ENCODE assay signal across 10 cellular contexts in genomic region chr17:19386276-19386863, GRCh38. TPM values are rescaled to one million over a fixed set of nuclear protein-coding genes. Genes with fewer than 3 reads are reported as not detected.
DNase-seq lines count a peak whose midpoint lies in the region; ATAC-seq, FAIRE-seq and TF ChIP-seq lines count a peak whose summit lies in the region.
"Had no signal": no experiment of that assay in that cellular context is flagged by ENCODE, and none has a peak within 500 bp of the region (broad histone marks: within the 10 kb centered on the region; RNA-seq: fewer than 3 reads in every experiment).

No MANE protein-coding gene starts in this region.

- H3K4me1 ChIP-seq in K562 (replicated peaks in 1 of 2; ENCODE audit: control insufficient read depth in 2 of 2, insufficient read depth in 2 of 2, low read length in 2 of 2) (peaks cover 3 to 27% of the 10 kb centered on the region in 2 experiments; a peak in 4 of 5 replicates), liver (ENCODE audit: control insufficient read depth in 4 of 4, insufficient read depth in 4 of 4, low read length in 3 of 4) (peaks cover 0 to 4% (median 0%) of the 10 kb centered on the region in 4 donors), uterus (peaks cover 30 to 32% of the 10 kb centered on the region in 2 donors), Caco-2 (peaks cover 16% of the 10 kb centered on the region; the same call in 1 of the 2 replicates)

- H3K9me1 ChIP-seq in K562 (ENCODE audit: control insufficient read depth, insufficient read depth, low read length), result no peaks in the 10 kb centered on the region

- 58% methylated on average over 4 of the region's 17 CpGs for WGBS in K562 (ENCODE audit: insufficient coverage, low coverage, missing lambda C conversion rate)
- 55% methylated on average over 17 of the region's 17 CpGs for WGBS in liver

- no peak for TF ChIP-seq CTCF in K562 (IDR thresholded peaks at IDR 0.05 in 2 of 3, conservative IDR thresholded peaks at IDR 0.05 in 1 of 3; ENCODE audit: insufficient read depth in 2 of 3, low read depth in 1 of 3, low read length in 3 of 3)
- no peak for TF ChIP-seq CTCF in liver (IDR thresholded peaks at IDR 0.05; ENCODE audit: low read depth, low read length, missing input control)
- no peak for TF ChIP-seq CTCF in uterus (IDR thresholded peaks at IDR 0.05)
- no peak for TF ChIP-seq CTCF in Caco-2 (IDR thresholded peaks at IDR 0.05; ENCODE audit: insufficient read depth in 1 of 2, low read depth in 1 of 2, low read length in 1 of 2, severe bottlenecking in 1 of 2, unreplicated experiment in 1 of 2)

- ATAC-seq in activated T-cell treated with anti-CD3 and anti-CD28 coated beads, Interleukin-2, amount 50 U/mL, for 72 hours (replicated peaks in 1 of 2), result peak; percentile 43 to 46
- peak; percentile 22; the same call in 1 of the 3 replicates for ATAC-seq in K562

- no peak for TF ChIP-seq EP300 in K562 (IDR thresholded peaks at IDR 0.05; ENCODE audit: low read length)

- H3K27me3 ChIP-seq in K562 (ENCODE audit: control insufficient read depth in 2 of 2, insufficient read depth in 2 of 2, low read length in 2 of 2) (no peaks in the 10 kb centered on the region), liver (ENCODE audit: control insufficient read depth in 4 of 4, insufficient read depth in 4 of 4, low read length in 3 of 4) (no peaks in the 10 kb centered on the region), uterus (no peaks in the 10 kb centered on the region), Caco-2 (replicated peaks; ENCODE audit: control insufficient read depth, insufficient read depth, low read length) (no peaks in the 10 kb centered on the region)

- no peaks in the 10 kb centered on the region for H4K20me1 ChIP-seq in K562 (replicated peaks; ENCODE audit: control insufficient read depth, insufficient read depth, low read length)

- no peak overlapping the region for H3K27ac Mint-ChIP-seq in activated T-cell treated with anti-CD3 and anti-CD28 coated beads, Interleukin-2, amount 50 U/mL, for 72 hours
- no peak overlapping the region for H3K27ac Mint-ChIP-seq in Caco-2 (ENCODE audit: unreplicated experiment)

- H3K9ac ChIP-seq in K562 (ENCODE audit: insufficient read depth in 1 of 2, low read depth in 2 of 2, low read length in 2 of 2), result no peak overlapping the region
- no peak overlapping the region for H3K9ac ChIP-seq in liver (ENCODE audit: low read depth in 1 of 2, low read length in 2 of 2)

- no peak for DNase-seq in activated T-cell treated with anti-CD3 and anti-CD28 coated beads, Interleukin-2, amount 50 U/mL, for 72 hours
- DNase-seq in activated T-cell treated with anti-CD3 and anti-CD28 coated beads, Interleukin-2, amount 50 U/mL, for 48 hours, result no peak
- DNase-seq in K562 (ENCODE audit: extremely low read depth in 1 of 4, low spot score in 3 of 4) (no peak), uterus (peak; percentile 82 to 91), Caco-2 (no peak), NCI-H1105 treated with DMSO at 0.1 percent for 48 hours (lab: John Stamatoyannopoulos, UW) (no peak), GM19240 (ENCODE audit: insufficient read length, low spot score) (no peak)
- DNase-seq: stimulated activated CD4-positive, alpha-beta T cell treated with anti-CD3 and anti-CD28 coated beads, Interleukin-15, amount 100 ng/mL, for 24 hours had no signal

- CTCF ChIA-PET in K562 (lab: Yijun Ruan, JAX; ENCODE audit: low intra/inter-chr PET ratio) (no interaction called here), Caco-2 (lab: Charles Lee) (no interaction called here)

- H3K27ac ChIP-seq in K562 (ENCODE audit: extremely low read depth, low read depth, low read length), result no peak overlapping the region
- H3K27ac ChIP-seq in liver (ENCODE audit: low read depth in 1 of 2, low read length in 2 of 2), result peak overlapping the region; percentile 37 to 63
- H3K27ac ChIP-seq in uterus, result peak overlapping the region; percentile 91 to 97

- H3K36me3 Mint-ChIP-seq in activated T-cell treated with anti-CD3 and anti-CD28 coated beads, Interleukin-2, amount 50 U/mL, for 72 hours (ENCODE audit: insufficient read depth in 2 of 2), result no peaks in the 10 kb centered on the region
- H3K36me3 Mint-ChIP-seq in Caco-2 (ENCODE audit: insufficient read depth, unreplicated experiment), result peaks cover 27% of the 10 kb centered on the region

- intact Hi-C loops in K562 (cut with micrococcal nuclease), result no loop called here
- intact Hi-C loops in uterus (cut with DNase I; ENCODE audit: low total_unique reads), result no loop called here
- intact Hi-C loops in Caco-2 (cut with micrococcal nuclease; ENCODE audit: unreplicated experiment), result no loop called here

- H3K4me2 ChIP-seq in K562 (ENCODE audit: insufficient read depth, low read length), result no peak overlapping the region

- BruUV-seq in K562 (replicated peaks; lab: Mats Ljungman, UMichigan) (no TSS peak), Caco-2 (replicated peaks; lab: Mats Ljungman, UMichigan) (no TSS peak)

- POLR2A ChIA-PET in K562 (lab: Yijun Ruan, JAX) (interaction anchor here (0.6 to 1.9 kb wide), 2 partner anchors 8 to 20 kb away, joined by 4 to 9 read pairs; partner anchors contain the start of gene MAPK7), Caco-2 (lab: Charles Lee) (interaction anchor here (0.6 to 1.4 kb wide), 2 partner anchors 9 to 1071 kb away, joined by 3 to 15 read pairs; partner anchors contain the start of gene MAPK7)

- H2AFZ ChIP-seq in K562 (ENCODE audit: low read depth, low read length), result no peak overlapping the region

- H3K27me3 Mint-ChIP-seq in activated T-cell treated with anti-CD3 and anti-CD28 coated beads, Interleukin-2, amount 50 U/mL, for 72 hours (ENCODE audit: low read depth), result peaks cover 6% of the 10 kb centered on the region
- H3K27me3 Mint-ChIP-seq in Caco-2 (ENCODE audit: insufficient read depth, unreplicated experiment), result no peaks in the 10 kb centered on the region

- no peak for FAIRE-seq in K562 (lab: Jason Lieb, UNC)
- FAIRE-seq: TTC549 had no signal

- H3K4me3 Mint-ChIP-seq in activated T-cell treated with anti-CD3 and anti-CD28 coated beads, Interleukin-2, amount 50 U/mL, for 72 hours, result no peak overlapping the region
- H3K4me3 Mint-ChIP-seq in Caco-2 (ENCODE audit: unreplicated experiment), result no peak overlapping the region

- H3K9me3 Mint-ChIP-seq in activated T-cell treated with anti-CD3 and anti-CD28 coated beads, Interleukin-2, amount 50 U/mL, for 72 hours, result no peaks in the 10 kb centered on the region
- H3K9me3 Mint-ChIP-seq in Caco-2 (ENCODE audit: unreplicated experiment), result no peaks in the 10 kb centered on the region

- TF ChIP-seq POLR2A in K562 (conservative IDR thresholded peaks at IDR 0.05), result no peak
- peak in 1 of 2 donors; percentile 16 for TF ChIP-seq POLR2A in uterus (IDR thresholded peaks at IDR 0.05)

- peaks cover 6% of the 10 kb centered on the region for H3K4me1 Mint-ChIP-seq in activated T-cell treated with anti-CD3 and anti-CD28 coated beads, Interleukin-2, amount 50 U/mL, for 72 hours (ENCODE audit: low read depth)
- H3K4me1 Mint-ChIP-seq in Caco-2 (ENCODE audit: low read depth, unreplicated experiment), result peaks cover 8% of the 10 kb centered on the region

- H3K4me3 ChIP-seq in K562, result no peak overlapping the region
- H3K4me3 ChIP-seq in liver (ENCODE audit: low read depth in 1 of 3, low read length in 3 of 3), result no peak overlapping the region
- H3K4me3 ChIP-seq in uterus, result peak overlapping the region; percentile 15 to 38
- H3K4me3 ChIP-seq in Caco-2 (ENCODE audit: low read depth, low read length), result no peak overlapping the region

- H3K36me3 ChIP-seq in K562 (ENCODE audit: control insufficient read depth, insufficient read depth, low read length) (peaks cover under 1% of the 10 kb centered on the region; the same call in 2 of the 3 replicates), liver (ENCODE audit: control insufficient read depth in 4 of 4, insufficient read depth in 3 of 4, low read depth in 1 of 4, low read length in 3 of 4) (peaks cover 0 to 14% (median 4%) of the 10 kb centered on the region in 4 donors), uterus (no peaks in the 10 kb centered on the region), Caco-2 (ENCODE audit: control insufficient read depth, insufficient read depth, low read length) (peaks cover 5% of the 10 kb centered on the region)

- TF ChIP-seq RAD21 in K562 (CRISPR knock-in tag; conservative IDR thresholded peaks at IDR 0.05 in 1 of 2, IDR thresholded peaks at IDR 0.05 in 1 of 2) (no peak), liver (IDR thresholded peaks at IDR 0.05) (no peak)

- H3K79me2 ChIP-seq in K562 (ENCODE audit: control insufficient read depth, insufficient read depth, low read length), result no peaks in the 10 kb centered on the region

- in situ Hi-C loops in K562 (cut with MboI), result no loop called here

- no peaks in the 10 kb centered on the region for H3K9me3 ChIP-seq in K562 (replicated peaks; ENCODE audit: control insufficient read depth, insufficient read depth, low read depth, low read length)
- H3K9me3 ChIP-seq in liver (ENCODE audit: control insufficient read depth in 4 of 4, low read length in 3 of 4), result no peaks in the 10 kb centered on the region
- no peaks in the 10 kb centered on the region for H3K9me3 ChIP-seq in uterus
- H3K9me3 ChIP-seq in Caco-2, result no peaks in the 10 kb centered on the region

RNA-seq across cellular contexts. Expression of gene MFAP4, which starts 0.6 kb away (rescaled TPM):
- under 1 TPM; 0.44 to 0.82 TPM for total RNA-seq in activated T-cell treated with anti-CD3 and anti-CD28 coated beads, Interleukin-2, amount 50 U/mL, for 72 hours
- not detected in 2 replicates for total RNA-seq in K562 (2011; cell fraction: chromatin; rRNA removed; ENCODE audit: low replicate concordance)
- total RNA-seq in K562 (2011; cell fraction: nucleolus; rRNA removed), result not detected in 2 replicates
- total RNA-seq in K562 (2011; cell fraction: nucleoplasm; rRNA removed), result not detected in 2 replicates
- not detected in 2 replicates for total RNA-seq in K562 (2014; rRNA removed)
- total RNA-seq in K562 (2014; rRNA removed; fragmentation: Illumina TruSeq; extraction: Trizol), result not detected in 2 replicates
- not detected in 2 replicates for total RNA-seq in K562 (2015; rRNA removed; fragmentation: Illumina TruSeq; extraction: Trizol)
- total RNA-seq in K562 (2021), result 0.24 and 0.36 TPM in 2 replicates
- polyA plus RNA-seq in K562 (2011; rRNA removed), result not detected in 2 replicates
- polyA plus RNA-seq in K562 (2011; cell fraction: cytosol; rRNA removed), result not detected in 2 replicates
- polyA plus RNA-seq in K562 (2011; cell fraction: nucleus; rRNA removed), result not detected in 2 replicates
- 1.0 TPM in 1 of 2 replicates, not detected in the other for polyA plus RNA-seq in K562 (2012)
- not detected in 2 replicates for polyA plus RNA-seq in K562 (2014; fragmentation: Illumina TruSeq; extraction: Trizol)
- polyA plus RNA-seq in K562 (2014; fragmentation: Nextera tagmentation; extraction: Ambion mirVana), result under 1 TPM in 1 of 2 experiments, not detected in 1; 0.07 TPM
- polyA plus RNA-seq in K562 (2014; rRNA removed), result not detected in 2 replicates
- not detected in 2 replicates for polyA minus RNA-seq in K562 (2011; rRNA and poly(A)+ RNA removed)
- polyA minus RNA-seq in K562 (2011; cell fraction: cytosol; rRNA and poly(A)+ RNA removed), result not detected in 2 replicates
- polyA minus RNA-seq in K562 (2011; cell fraction: nucleus; rRNA and poly(A)+ RNA removed), result not detected in 2 replicates
- 1 to 10 TPM; 2.1 to 6.5 TPM for total RNA-seq in liver
- 10 to 100 TPM in 1 of 2 donors, 1 to 10 TPM in 1; 4.9 to 13.3 TPM for polyA plus RNA-seq in liver
- 100 to 1,000 TPM in 2 of 4 donors, 10 to 100 TPM in 2; 81.2 to 149 (median 117) TPM for total RNA-seq in uterus
- not detected in 2 replicates for total RNA-seq in Caco-2 (2022)

RNA-seq across cellular contexts. Expression of gene MAPK7, which starts 8.1 kb away (rescaled TPM):
- 10 to 100 TPM; 13.6 to 16.7 TPM for total RNA-seq in activated T-cell treated with anti-CD3 and anti-CD28 coated beads, Interleukin-2, amount 50 U/mL, for 72 hours
- 7.3 and 21.2 TPM in 2 replicates for total RNA-seq in K562 (2011; cell fraction: chromatin; rRNA removed; ENCODE audit: low replicate concordance)
- 8.8 and 12.7 TPM in 2 replicates for total RNA-seq in K562 (2011; cell fraction: nucleolus; rRNA removed)
- 5.4 and 6.3 TPM in 2 replicates for total RNA-seq in K562 (2011; cell fraction: nucleoplasm; rRNA removed)
- 2.5 and 4.5 TPM in 2 replicates for total RNA-seq in K562 (2014; rRNA removed)
- total RNA-seq in K562 (2014; rRNA removed; fragmentation: Illumina TruSeq; extraction: Trizol), result 1.1 TPM in 2 replicates
- total RNA-seq in K562 (2015; rRNA removed; fragmentation: Illumina TruSeq; extraction: Trizol), result 2.5 and 2.7 TPM in 2 replicates
- 7.4 and 7.5 TPM in 2 replicates for total RNA-seq in K562 (2021)
- polyA plus RNA-seq in K562 (2011; rRNA removed), result 2.5 and 2.9 TPM in 2 replicates
- polyA plus RNA-seq in K562 (2011; cell fraction: cytosol; rRNA removed), result 2.3 and 4.4 TPM in 2 replicates
- 8.0 and 15.0 TPM in 2 replicates for polyA plus RNA-seq in K562 (2011; cell fraction: nucleus; rRNA removed)
- 5.2 and 6.4 TPM in 2 replicates for polyA plus RNA-seq in K562 (2012)
- polyA plus RNA-seq in K562 (2014; fragmentation: Illumina TruSeq; extraction: Trizol), result 3.3 and 5.5 TPM in 2 replicates
- polyA plus RNA-seq in K562 (2014; fragmentation: Nextera tagmentation; extraction: Ambion mirVana), result under 1 TPM; 0.46 to 0.68 TPM
- polyA plus RNA-seq in K562 (2014; rRNA removed), result 4.3 and 6.2 TPM in 2 replicates
- 4.3 and 5.0 TPM in 2 replicates for polyA minus RNA-seq in K562 (2011; rRNA and poly(A)+ RNA removed)
- 2.9 and 5.5 TPM in 2 replicates for polyA minus RNA-seq in K562 (2011; cell fraction: cytosol; rRNA and poly(A)+ RNA removed)
- polyA minus RNA-seq in K562 (2011; cell fraction: nucleus; rRNA and poly(A)+ RNA removed), result 14.0 and 14.4 TPM in 2 replicates
- total RNA-seq in liver, result 1 to 10 TPM; 6.0 to 8.8 TPM
- polyA plus RNA-seq in liver, result 1 to 10 TPM; 3.4 to 4.4 TPM
- total RNA-seq in uterus, result 10 to 100 TPM in 3 of 4 donors, 1 to 10 TPM in 1; 3.3 to 72.8 (median 18.3) TPM
- 20.8 and 22.1 TPM in 2 replicates for total RNA-seq in Caco-2 (2022)

RNA-seq across cellular contexts. Expression of gene B9D1, which starts 23.8 kb away (rescaled TPM):
- total RNA-seq in activated T-cell treated with anti-CD3 and anti-CD28 coated beads, Interleukin-2, amount 50 U/mL, for 72 hours, result 1 to 10 TPM; 2.4 to 4.3 TPM
- total RNA-seq in K562 (2011; cell fraction: chromatin; rRNA removed; ENCODE audit: low replicate concordance), result 15.4 and 25.4 TPM in 2 replicates
- total RNA-seq in K562 (2011; cell fraction: nucleolus; rRNA removed), result 22.5 and 35.0 TPM in 2 replicates
- 21.7 and 23.8 TPM in 2 replicates for total RNA-seq in K562 (2011; cell fraction: nucleoplasm; rRNA removed)
- total RNA-seq in K562 (2014; rRNA removed) (24.0 and 24.9 TPM in 2 replicates), K562 (2014; rRNA removed; fragmentation: Illumina TruSeq; extraction: Trizol) (7.6 and 10.3 TPM in 2 replicates), K562 (2015; rRNA removed; fragmentation: Illumina TruSeq; extraction: Trizol) (8.9 and 10.0 TPM in 2 replicates), K562 (2021) (12.7 and 15.0 TPM in 2 replicates), liver (10 to 100 TPM; 10.8 to 22.0 TPM), uterus (100 to 1,000 TPM in 1 of 4 donors, 10 to 100 TPM in 2, 1 to 10 TPM in 1; 3.8 to 105 (median 25.6) TPM), Caco-2 (2022) (8.1 and 11.5 TPM in 2 replicates)
- polyA plus RNA-seq in K562 (2011; rRNA removed) (23.4 and 28.0 TPM in 2 replicates), K562 (2014; fragmentation: Illumina TruSeq; extraction: Trizol) (14.3 and 18.9 TPM in 2 replicates), K562 (2014; fragmentation: Nextera tagmentation; extraction: Ambion mirVana) (10 to 100 TPM in 1 of 2 experiments, 1 to 10 TPM in 1; 9.5 to 17.9 TPM), K562 (2014; rRNA removed) (26.5 and 28.8 TPM in 2 replicates), liver (10 to 100 TPM in 1 of 2 donors, 1 to 10 TPM in 1; 8.4 to 10.8 TPM)
- polyA plus RNA-seq in K562 (2011; cell fraction: cytosol; rRNA removed), result 26.8 and 45.5 TPM in 2 replicates
- polyA plus RNA-seq in K562 (2011; cell fraction: nucleus; rRNA removed), result 43.7 and 59.8 TPM in 2 replicates
- 14.9 and 22.4 TPM in 2 replicates for polyA plus RNA-seq in K562 (2012)
- 7.7 and 16.5 TPM in 2 replicates for polyA minus RNA-seq in K562 (2011; rRNA and poly(A)+ RNA removed)
- polyA minus RNA-seq in K562 (2011; cell fraction: cytosol; rRNA and poly(A)+ RNA removed), result 6.1 and 8.9 TPM in 2 replicates
- polyA minus RNA-seq in K562 (2011; cell fraction: nucleus; rRNA and poly(A)+ RNA removed), result 11.6 and 13.3 TPM in 2 replicates

RNA-seq across cellular contexts. Expression of gene RNF112, which starts 24.7 kb away (rescaled TPM):
- 1 to 10 TPM in 1 of 2 donors, under 1 TPM in 1; 0.84 to 1.6 TPM for total RNA-seq in activated T-cell treated with anti-CD3 and anti-CD28 coated beads, Interleukin-2, amount 50 U/mL, for 72 hours
- not detected in 2 replicates for total RNA-seq in K562 (2011; cell fraction: chromatin; rRNA removed; ENCODE audit: low replicate concordance)
- total RNA-seq in K562 (2011; cell fraction: nucleolus; rRNA removed), result not detected in 2 replicates
- total RNA-seq in K562 (2011; cell fraction: nucleoplasm; rRNA removed), result not detected in 2 replicates
- total RNA-seq in K562 (2014; rRNA removed) (0.05 TPM in 1 of 2 replicates, not detected in the other), K562 (2014; rRNA removed; fragmentation: Illumina TruSeq; extraction: Trizol) (not detected in 2 replicates), K562 (2015; rRNA removed; fragmentation: Illumina TruSeq; extraction: Trizol) (not detected in 2 replicates), K562 (2021) (not detected in 2 replicates), liver (under 1 TPM; 0.23 to 0.42 TPM), uterus (10 to 100 TPM in 1 of 4 donors, 1 to 10 TPM in 2, under 1 TPM in 1; 0.88 to 14.7 (median 3.7) TPM), Caco-2 (2022) (0.16 TPM in 1 of 2 replicates, not detected in the other)
- polyA plus RNA-seq in K562 (2011; rRNA removed) (not detected in 2 replicates), K562 (2014; fragmentation: Illumina TruSeq; extraction: Trizol) (not detected in 2 replicates), K562 (2014; fragmentation: Nextera tagmentation; extraction: Ambion mirVana) (not detected), K562 (2014; rRNA removed) (not detected in 2 replicates), liver (under 1 TPM; 0.04 to 0.17 TPM)
- polyA plus RNA-seq in K562 (2011; cell fraction: cytosol; rRNA removed), result not detected in 2 replicates
- polyA plus RNA-seq in K562 (2011; cell fraction: nucleus; rRNA removed), result 0.08 and 0.13 TPM in 2 replicates
- polyA plus RNA-seq in K562 (2012), result 0.11 TPM in 1 of 2 replicates, not detected in the other
- not detected in 2 replicates for polyA minus RNA-seq in K562 (2011; rRNA and poly(A)+ RNA removed)
- not detected in 2 replicates for polyA minus RNA-seq in K562 (2011; cell fraction: cytosol; rRNA and poly(A)+ RNA removed)
- polyA minus RNA-seq in K562 (2011; cell fraction: nucleus; rRNA and poly(A)+ RNA removed), result not detected in 2 replicates

Comparison
In these comparisons a context has a peak if more than half of its experiments do, and no peak if none do; other contexts are left out.
1. DNase-seq: peak in uterus (2 of 2); none in activated T-cell treated with anti-CD3 and anti-CD28 coated beads, Interleukin-2, amount 50 U/mL, for 72 hours (0 of 2), activated T-cell treated with anti-CD3 and anti-CD28 coated beads, Interleukin-2, amount 50 U/mL, for 48 hours (0 of 2), K562 (0 of 4), Caco-2 (0 of 2), NCI-H1105 treated with DMSO at 0.1 percent for 48 hours (single experiment) and GM19240 (single experiment).
2. H3K4me3 ChIP-seq: peak in uterus (2 of 2); none in K562 (single experiment), liver (0 of 3) and Caco-2 (single experiment).
3. RNA of gene MFAP4, which starts 0.6 kb away (total RNA-seq): 81.2 to 149 TPM in uterus; 2.1 to 6.5 TPM in liver, 0.44 to 0.82 TPM in activated T-cell treated with anti-CD3 and anti-CD28 coated beads, Interleukin-2, amount 50 U/mL, for 72 hours, 0.24 to 0.36 TPM in K562 and not detected in Caco-2; every median in the first group is over 10 times any median in the second.